Comparison of ENCODE assay signal across 8 cellular contexts in genomic region chr15:94230436-94230885, GRCh38. TPM values are rescaled to one million over a fixed set of nuclear protein-coding genes. Genes with fewer than 3 reads are reported as not detected.
DNase-seq lines count a peak whose midpoint lies in the region; ATAC-seq, FAIRE-seq and TF ChIP-seq lines count a peak whose summit lies in the region.

No MANE protein-coding gene starts in this region.

- H3K4me2 ChIP-seq in mesenchymal stem cell (ENCODE audit: low read length, poor library complexity, severe bottlenecking) = peak overlapping the region; percentile 86

- no peak for TF ChIP-seq POLR2A in uterus (IDR thresholded peaks at IDR 0.05)

- H2AFZ ChIP-seq in mesenchymal stem cell (ENCODE audit: low read depth, low read length) = no peak overlapping the region

- H3K9ac ChIP-seq in mesenchymal stem cell (ENCODE audit: low read length) = peak overlapping the region; percentile 89

- no peak overlapping the region for H2BK15ac ChIP-seq in mesenchymal stem cell (ENCODE audit: low read depth, poor library complexity, severe bottlenecking)

- no peak overlapping the region for H4K8ac ChIP-seq in mesenchymal stem cell (ENCODE audit: low read length)

- H3K27me3 ChIP-seq in cardiac muscle cell (peaks cover 59% of the 10 kb centered on the region), bronchial epithelial cell (ENCODE audit: control insufficient read depth, insufficient read depth, low read length) (no peaks in the 10 kb centered on the region), mesenchymal stem cell (ENCODE audit: control insufficient read depth in 1 of 2, insufficient read depth in 1 of 2, low read length in 2 of 2) (no peaks in the 10 kb centered on the region), uterus (no peaks in the 10 kb centered on the region)

- no peak overlapping the region for H3K23ac ChIP-seq in mesenchymal stem cell (ENCODE audit: low read length in 2 of 2)

- peak overlapping the region; percentile 59 for H3K4me3 ChIP-seq in cardiac muscle cell
- H3K4me3 ChIP-seq in bronchial epithelial cell (ENCODE audit: low read depth, low read length) = peak overlapping the region; percentile 79
- peak overlapping the region in 1 of 2 experiments; percentile 87 for H3K4me3 ChIP-seq in mesenchymal stem cell (ENCODE audit: insufficient read depth in 1 of 2, low read depth in 1 of 2, low read length in 2 of 2)
- peak overlapping the region; percentile 29 to 54 for H3K4me3 ChIP-seq in uterus

- FAIRE-seq in bronchial epithelial cell (lab: Jason Lieb, UNC) = no peak

- 11% methylated on average over 11 of the region's 11 CpGs for WGBS in mesenchymal stem cell

- peak overlapping the region; percentile 80 for H2BK120ac ChIP-seq in mesenchymal stem cell (ENCODE audit: low read depth, low read length)

- ATAC-seq in Right ventricle myocardium inferior (no peak), GM21423 (IDR thresholded peaks at IDR 0.05; ENCODE audit: unreplicated experiment) (no peak)

- H3K4ac ChIP-seq in mesenchymal stem cell (ENCODE audit: low read depth in 1 of 2, low read length in 2 of 2) = peak overlapping the region; percentile 49 to 83

- no peak overlapping the region for H2AK5ac ChIP-seq in mesenchymal stem cell (ENCODE audit: low read length, severe bottlenecking)

- no peak overlapping the region for H4K91ac ChIP-seq in mesenchymal stem cell (ENCODE audit: low read length)

- H2BK5ac ChIP-seq in mesenchymal stem cell (ENCODE audit: low read depth, low read length, poor library complexity, severe bottlenecking) = peak overlapping the region; percentile 14

- peak overlapping the region; percentile 82 to 97 for H3K18ac ChIP-seq in mesenchymal stem cell (ENCODE audit: low read depth in 1 of 2, low read length in 2 of 2)

- intact Hi-C loops in Right ventricle myocardium inferior (cut with DNase I) (no loop called here), uterus (cut with DNase I; ENCODE audit: low total_unique reads) (no loop called here)

- H3K14ac ChIP-seq in mesenchymal stem cell (ENCODE audit: low read length in 2 of 2) = no peak overlapping the region

- H3K27ac ChIP-seq in cardiac muscle cell (no peak overlapping the region), mesenchymal stem cell (ENCODE audit: low read length, poor library complexity, severe bottlenecking) (peak overlapping the region; percentile 93), uterus (peak overlapping the region in 1 of 2 donors; percentile 5)

- no peak for TF ChIP-seq CTCF in cardiac muscle cell (IDR thresholded peaks at IDR 0.05; ENCODE audit: low read depth, low read length)
- no peak for TF ChIP-seq CTCF in bronchial epithelial cell (IDR thresholded peaks at IDR 0.05; ENCODE audit: insufficient read depth, low read length, severe bottlenecking)
- no peak for TF ChIP-seq CTCF in uterus (IDR thresholded peaks at IDR 0.05)

- H3K4me1 ChIP-seq in cardiac muscle cell (ENCODE audit: low read depth) (no peaks in the 10 kb centered on the region), mesenchymal stem cell (ENCODE audit: control insufficient read depth, insufficient read depth, low read depth, low read length) (peaks cover 4% of the 10 kb centered on the region), uterus (no peaks in the 10 kb centered on the region)

- peak overlapping the region in 1 of 2 experiments; percentile 59 for H2BK12ac ChIP-seq in mesenchymal stem cell (ENCODE audit: low read length in 2 of 2)

- H3K79me1 ChIP-seq in mesenchymal stem cell (replicated peaks; ENCODE audit: low read length, poor library complexity, severe bottlenecking) = no peaks in the 10 kb centered on the region

- H3K9me3 ChIP-seq in cardiac muscle cell (ENCODE audit: low read depth) (no peaks in the 10 kb centered on the region), mesenchymal stem cell (ENCODE audit: control insufficient read depth, low read length) (no peaks in the 10 kb centered on the region), uterus (no peaks in the 10 kb centered on the region)

- H3K36me3 ChIP-seq in cardiac muscle cell (no peaks in the 10 kb centered on the region), bronchial epithelial cell (ENCODE audit: control insufficient read depth, insufficient read depth, low read length) (no peaks in the 10 kb centered on the region), mesenchymal stem cell (ENCODE audit: control insufficient read depth in 1 of 2, insufficient read depth in 2 of 2, low read depth in 1 of 2, low read length in 2 of 2) (no peaks in the 10 kb centered on the region), uterus (no peaks in the 10 kb centered on the region)

- DNase-seq in cardiac muscle cell (ENCODE audit: low read depth in 1 of 2, low spot score in 1 of 2) (peak in 1 of 2 donors; percentile 3), Right ventricle myocardium inferior (ENCODE audit: missing footprints) (no peak), bronchial epithelial cell (ENCODE audit: low read depth) (peak; percentile 54), mesenchymal stem cell (no peak), uterus (no peak), activated gamma-delta T cell (lab: John Stamatoyannopoulos, UW) (no peak), DMS 273 (lab: John Stamatoyannopoulos, UW; ENCODE audit: unreplicated experiment) (no peak)

RNA-seq across cellular contexts. Expression of gene MCTP2, which starts 0.9 kb away (rescaled TPM):
- 0.83 TPM in 1 of 2 replicates, not detected in the other for total RNA-seq in cardiac muscle cell
- 0.34 and 1.1 TPM in 2 replicates for polyA plus RNA-seq in cardiac muscle cell
- 1.2 TPM for total RNA-seq in Right ventricle myocardium inferior
- 15.9 and 20.0 TPM in 2 replicates for total RNA-seq in bronchial epithelial cell
- polyA plus RNA-seq in mesenchymal stem cell (2013, experiment 1 of 2) = 37.6 TPM
- 36.4 TPM for polyA plus RNA-seq in mesenchymal stem cell (2013, experiment 2 of 2)
- 10 to 100 TPM in 2 of 4 donors, 1 to 10 TPM in 2; 3.3 to 98.9 (median 11.7) TPM for total RNA-seq in uterus
